20 cellular contexts compared by ENCODE assay signal in genomic region chr6:64516393-64516792, GRCh38.
DNase-seq lines count a peak whose midpoint lies in the region; FAIRE-seq and TF ChIP-seq lines count a peak whose summit lies in the region.
"Had no signal": no experiment of that assay in that cellular context is flagged by ENCODE, and none has a peak within 500 bp of the region (broad histone marks: within the 10 kb centered on the region; RNA-seq: fewer than 3 reads in every experiment).

No MANE protein-coding gene starts in this region.

- DNase-seq in DMS53 (lab: John Stamatoyannopoulos, UW) (peak; percentile 16), DMS53 treated with DMSO at 0.1 percent for 48 hours (lab: John Stamatoyannopoulos, UW; ENCODE audit: unreplicated experiment) (no peak), bronchial epithelial cell (ENCODE audit: low read depth) (peak; percentile 54), DMS153 treated with DMSO at 0.1 percent for 48 hours (lab: John Stamatoyannopoulos, UW; ENCODE audit: unreplicated experiment) (no peak), medulla oblongata (ENCODE audit: extremely low spot score) (no peak)
- DNase-seq: AML-193; Caco-2; Calu3; CD4-positive, alpha-beta T cell; CD8-positive, alpha-beta T cell; DMS79; DND-41; EL; GDM1 had no signal

- H3K4me3 ChIP-seq in bronchial epithelial cell (ENCODE audit: low read depth, low read length): no peak overlapping the region
- H3K4me3 ChIP-seq: A549; BLaER1 treated with 17β-estradiol and CSF1 and Interleukin-3, amounts not matched to agents 10 nM and 100 nM; GM12878 had no signal

- no peaks in the 10 kb centered on the region for H3K36me3 ChIP-seq in bronchial epithelial cell (ENCODE audit: control insufficient read depth, insufficient read depth, low read length)
- H3K36me3 ChIP-seq: BLaER1 treated with 17β-estradiol and CSF1 and Interleukin-3, amounts not matched to agents 10 nM and 100 nM had no signal

- no peaks in the 10 kb centered on the region for H3K27me3 ChIP-seq in bronchial epithelial cell (ENCODE audit: control insufficient read depth, insufficient read depth, low read length)
- H3K27me3 ChIP-seq: BLaER1 treated with 17β-estradiol and CSF1 and Interleukin-3, amounts not matched to agents 10 nM and 100 nM had no signal

- TF ChIP-seq CTCF in bronchial epithelial cell (IDR thresholded peaks at IDR 0.05; ENCODE audit: insufficient read depth, low read length, severe bottlenecking): no peak

- no peak for FAIRE-seq in bronchial epithelial cell (lab: Jason Lieb, UNC)
- FAIRE-seq: A549, D721Med, GM12878, GM12892, GM18507 had no signal

Comparison
In these comparisons a context has a peak if more than half of its experiments do, and no peak if none do; other contexts are left out.
1. DNase-seq: peak in DMS53 (single experiment) and bronchial epithelial cell (single experiment); none in DMS53 treated with DMSO at 0.1 percent for 48 hours (single experiment), DMS153 treated with DMSO at 0.1 percent for 48 hours (single experiment) and medulla oblongata (single experiment).